ENCODE assay signal across 8 cellular contexts in the genomic region with DNA sequence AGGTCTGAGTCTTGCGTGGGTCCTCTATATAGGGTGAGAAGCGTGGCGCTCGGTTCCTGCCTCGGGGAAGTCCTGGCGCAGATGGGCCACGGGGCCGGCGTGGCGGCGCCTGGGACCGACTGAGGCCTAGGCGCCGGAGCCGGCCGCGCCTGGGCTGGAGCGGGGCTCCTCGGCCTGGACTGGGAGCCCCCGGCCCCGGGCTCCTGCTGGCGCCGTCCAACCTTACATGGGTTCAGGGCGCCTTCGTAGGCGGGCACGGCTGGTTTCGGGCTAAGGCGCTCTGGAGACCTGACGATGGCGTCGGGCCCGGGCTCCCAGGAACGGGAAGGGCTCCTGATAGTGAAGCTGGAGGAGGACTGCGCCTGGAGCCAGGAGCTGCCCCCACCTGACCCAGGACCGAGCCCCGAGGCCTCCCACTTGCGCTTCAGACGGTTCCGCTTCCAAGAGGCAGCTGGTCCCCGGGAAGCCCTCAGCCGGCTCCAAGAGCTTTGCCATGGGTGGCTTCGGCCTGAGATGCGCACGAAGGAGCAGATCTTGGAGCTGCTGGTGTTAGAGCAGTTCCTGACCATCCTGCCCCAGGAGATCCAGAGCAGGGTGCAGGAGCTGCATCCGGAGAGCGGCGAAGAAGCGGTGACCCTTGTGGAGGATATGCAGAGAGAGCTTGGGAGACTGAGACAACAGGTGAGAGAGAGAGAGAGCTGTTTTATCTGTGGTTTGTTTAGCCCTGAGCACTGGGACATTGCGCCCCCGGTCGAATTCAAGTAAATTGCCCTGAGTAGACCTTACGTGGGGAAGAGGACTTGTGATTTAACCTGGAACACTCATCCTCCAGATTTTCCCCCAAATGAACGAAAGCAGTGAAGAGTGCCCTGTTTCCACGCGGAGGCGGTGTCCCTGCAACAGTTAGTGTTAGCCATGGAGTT.
A peak's percentile ranks its signal among the peaks of the same experiment; 100 is the strongest.
DNase-seq lines count a peak whose midpoint lies in the region; ATAC-seq, FAIRE-seq and TF ChIP-seq lines count a peak whose summit lies in the region.

No MANE protein-coding gene starts in this region.

- peak; percentile 45 for DNase-seq in NCI-H345 (lab: John Stamatoyannopoulos, UW)
- no peak for DNase-seq in NCI-H345 treated with DMSO at 0.1 percent for 48 hours (lab: John Stamatoyannopoulos, UW; ENCODE audit: unreplicated experiment)
- DNase-seq in RWPE2 (ENCODE audit: low spot score), result no peak
- no peak for DNase-seq in fibroblast of mammary gland (ENCODE audit: low read depth)
- no peak for DNase-seq in HTR-8/SVneo (ENCODE audit: insufficient read length, low spot score)
- no peak for DNase-seq in NCI-H2081 (lab: John Stamatoyannopoulos, UW)

- H3K9me3 ChIP-seq in RWPE2 (ENCODE audit: severe bottlenecking), result peaks cover 9% of the 10 kb centered on the region

- ATAC-seq in RWPE2 (ENCODE audit: low read depth), result peak; percentile 12; the same call in 2 of the 3 replicates
- no peak for ATAC-seq in HG02763 (IDR thresholded peaks at IDR 0.05; ENCODE audit: unreplicated experiment)

- no peak for FAIRE-seq in HTR-8/SVneo (lab: Jason Lieb, UNC)

- H3K4me3 ChIP-seq in RWPE2 (ENCODE audit: severe bottlenecking) (peak overlapping the region; percentile 88), fibroblast of mammary gland (ENCODE audit: control insufficient read depth, low read depth, low read length) (peak overlapping the region; percentile 90), rectal smooth muscle tissue (ENCODE audit: low read length) (peak overlapping the region; percentile 75)

- peak overlapping the region; percentile 67 for H3K9ac ChIP-seq in rectal smooth muscle tissue (ENCODE audit: low read length)

- H3K36me3 ChIP-seq in RWPE2 (ENCODE audit: low read depth), result peaks cover 32% of the 10 kb centered on the region
- peaks cover 23% of the 10 kb centered on the region for H3K36me3 ChIP-seq in rectal smooth muscle tissue (ENCODE audit: control insufficient read depth, insufficient read depth, low read length)

- no peaks in the 10 kb centered on the region for H3K27me3 ChIP-seq in RWPE2 (ENCODE audit: insufficient read depth, poor library complexity, severe bottlenecking)
- H3K27me3 ChIP-seq in rectal smooth muscle tissue (ENCODE audit: control insufficient read depth, insufficient read depth, low read length), result no peaks in the 10 kb centered on the region

- H3K27ac ChIP-seq in RWPE2 (ENCODE audit: poor library complexity, severe bottlenecking), result peak overlapping the region; percentile 81
- H3K27ac ChIP-seq in rectal smooth muscle tissue (ENCODE audit: low read depth, low read length), result peak overlapping the region; percentile 99

- no peak for TF ChIP-seq CTCF in RWPE2 (IDR thresholded peaks at IDR 0.05; ENCODE audit: poor library complexity, severe bottlenecking)
- no peak for TF ChIP-seq CTCF in fibroblast of mammary gland (conservative IDR thresholded peaks at IDR 0.05; ENCODE audit: control insufficient read depth, insufficient read depth, low read depth, low read length)

- no peaks in the 10 kb centered on the region for H3K4me1 ChIP-seq in RWPE2 (ENCODE audit: insufficient read depth, poor library complexity, severe bottlenecking)
- peaks cover 11% of the 10 kb centered on the region for H3K4me1 ChIP-seq in rectal smooth muscle tissue (ENCODE audit: control insufficient read depth, insufficient read depth, low read length)
